Comparison of ENCODE assay signal across 19 cellular contexts in the genomic region with DNA sequence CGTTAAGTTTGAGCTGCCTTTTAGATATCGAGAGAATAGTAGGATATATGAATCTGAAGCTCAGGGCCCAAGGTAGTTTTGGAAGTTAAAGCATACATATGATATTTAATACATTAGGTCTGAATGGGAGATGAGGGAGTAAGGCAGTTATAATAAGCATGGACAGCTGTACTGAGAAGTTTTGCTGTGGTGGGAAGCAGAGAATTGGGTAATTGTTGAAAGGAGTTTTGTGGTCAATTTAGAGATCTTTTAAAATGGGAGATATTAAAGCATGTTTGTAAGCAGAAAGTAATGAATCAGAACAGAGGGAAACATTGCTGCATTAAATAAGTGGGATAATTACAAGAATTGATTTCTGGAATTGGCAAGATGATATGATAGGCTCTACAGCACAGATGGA. TPM values are rescaled to one million over a fixed set of nuclear protein-coding genes. Genes with fewer than 3 reads are reported as not detected.
DNase-seq lines count a peak whose midpoint lies in the region; ATAC-seq, FAIRE-seq and TF ChIP-seq lines count a peak whose summit lies in the region.
"Had no signal": no experiment of that assay in that cellular context is flagged by ENCODE, and none has a peak within 500 bp of the region (broad histone marks: within the 10 kb centered on the region; RNA-seq: fewer than 3 reads in every experiment).

No MANE protein-coding gene starts in this region.

- H3K79me2 ChIP-seq in HepG2 (ENCODE audit: insufficient read depth, low read length) (peaks cover 8% of the 10 kb centered on the region), GM12878 (ENCODE audit: control insufficient read depth, insufficient read depth, low read length) (peaks cover 4% of the 10 kb centered on the region; the same call in 1 of the 2 replicates)

- H3K4me3 ChIP-seq in HepG2 (replicated peaks in 1 of 3; ENCODE audit: insufficient read depth in 1 of 3, low read depth in 2 of 3, low read length in 3 of 3) = no peak overlapping the region
- H3K4me3 ChIP-seq in right lobe of liver = no peak overlapping the region
- H3K4me3 ChIP-seq in GM12878 = no peak overlapping the region
- H3K4me3 ChIP-seq: BLaER1 treated with 17β-estradiol and CSF1 and Interleukin-3, amounts not matched to agents 10 nM and 100 nM had no signal

- H3K36me3 ChIP-seq in HepG2 (replicated peaks in 1 of 2; ENCODE audit: control insufficient read depth in 1 of 2, insufficient read depth in 2 of 2, low read length in 2 of 2) = peaks cover 12 to 61% of the 10 kb centered on the region in 2 experiments
- peaks cover 0 to 37% (median 4%) of the 10 kb centered on the region in 4 donors for H3K36me3 ChIP-seq in right lobe of liver
- peaks cover 9 to 39% of the 10 kb centered on the region in 2 experiments for H3K36me3 ChIP-seq in GM12878 (ENCODE audit: control insufficient read depth in 2 of 2, insufficient read depth in 2 of 2, low read length in 1 of 2)

- H3K9me3 ChIP-seq in HepG2 (ENCODE audit: low read length) (no peaks in the 10 kb centered on the region), right lobe of liver (peaks cover 0 to 2% (median 0%) of the 10 kb centered on the region in 4 donors), GM12878 (replicated peaks; ENCODE audit: control insufficient read depth, insufficient read depth, low read length) (peaks cover 11% of the 10 kb centered on the region)

- POLR2A ChIA-PET in HepG2 (lab: Yijun Ruan, JAX) = interaction anchor here (1.6 kb wide), 1 partner anchor 10 kb away, joined by 4 read pairs; no protein-coding TSS in a partner anchor
- POLR2A ChIA-PET in GM12878 (lab: Charles Lee) = no interaction called here

- H4K20me1 ChIP-seq in HepG2 (ENCODE audit: insufficient read depth, low read length) (no peaks in the 10 kb centered on the region), GM12878 (ENCODE audit: control insufficient read depth, insufficient read depth) (no peaks in the 10 kb centered on the region)

- CTCF ChIA-PET in HepG2 (lab: Yijun Ruan, JAX; ENCODE audit: low intra/inter-chr PET ratio, low total read pairs) = no interaction called here
- CTCF ChIA-PET in GM12878 (lab: Yijun Ruan, JAX) = interaction anchor here (0.8 kb wide), 1 partner anchor 11 kb away, joined by 3 read pairs; no protein-coding TSS in a partner anchor

- DNase-seq in HepG2 (ENCODE audit: low spot score) (no peak), right lobe of liver (no peak), GM12878 (ENCODE audit: low read depth, low spot score) (no peak), myocyte (ENCODE audit: low read depth) (peak; percentile 51), NCI-H2081 treated with DMSO at 0.1 percent for 48 hours (lab: John Stamatoyannopoulos, UW) (no peak), mesenteric fat pad (ENCODE audit: low spot score) (no peak), G401 (ENCODE audit: low spot score) (no peak)
- DNase-seq: ACHN; CD4-positive, alpha-beta memory T cell; COR-L47; DMS153; DMS79 treated with DMSO at 0.1 percent for 48 hours; EL; GDM1; HCEC 1CT; HFFc6 had no signal

- H3K27ac ChIP-seq in HepG2 (ENCODE audit: extremely low read length, insufficient read depth, low read length) = no peak overlapping the region
- no peak overlapping the region for H3K27ac ChIP-seq in right lobe of liver
- H3K27ac ChIP-seq in GM12878 (ENCODE audit: control insufficient read depth, insufficient read depth) = no peak overlapping the region
- H3K27ac ChIP-seq: BLaER1 treated with 17β-estradiol and CSF1 and Interleukin-3, amounts not matched to agents 10 nM and 100 nM; HL-60 had no signal

- TF ChIP-seq POLR2A in HepG2 (IDR thresholded peaks at IDR 0.05; ENCODE audit: insufficient read depth in 1 of 2, low read depth in 2 of 2, low read length in 2 of 2) = no peak
- no peak for TF ChIP-seq POLR2A in right lobe of liver (IDR thresholded peaks at IDR 0.05)
- no peak for TF ChIP-seq POLR2A in GM12878 (IDR thresholded peaks at IDR 0.05; ENCODE audit: low read depth, low read length)

- H3K9ac ChIP-seq in HepG2 (ENCODE audit: insufficient read depth, low read depth, low read length) (no peak overlapping the region), GM12878 (ENCODE audit: control insufficient read depth, insufficient read depth, low read length) (no peak overlapping the region)
- H3K9ac ChIP-seq: BLaER1 treated with 17β-estradiol and CSF1 and Interleukin-3, amounts not matched to agents 10 nM and 100 nM had no signal

- ATAC-seq in HepG2 (no peak), right lobe of liver (no peak), GM12878 (no peak)

- TF ChIP-seq EP300 in HepG2 (IDR thresholded peaks at IDR 0.05; ENCODE audit: low read depth in 2 of 2, low read length in 2 of 2) (no peak), HepG2 (CRISPR knock-in tag; IDR thresholded peaks at IDR 0.05; ENCODE audit: borderline replicate concordance) (no peak), GM12878 (IDR thresholded peaks at IDR 0.05; ENCODE audit: borderline replicate concordance in 1 of 2, control insufficient read depth in 1 of 2, low read depth in 2 of 2, low read length in 2 of 2) (no peak)

- WGBS in HepG2 (ENCODE audit: low lambda C conversion rate) = 100% methylated on average over 2 of the region's 2 CpGs
- WGBS in right lobe of liver (ENCODE audit: insufficient coverage, low coverage, low lambda C conversion rate, missing lambda C conversion rate) = 100% methylated on average over 2 of the region's 2 CpGs
- WGBS in GM12878 (ENCODE audit: insufficient coverage, insufficient replicate concordance, low lambda C conversion rate, missing lambda C conversion rate) = 98% methylated on average over 2 of the region's 2 CpGs

- BruUV-seq in HepG2 (replicated peaks; lab: Mats Ljungman, UMichigan) = TSS peak; percentile 6
- TSS peak; percentile 5 for BruUV-seq in GM12878 (replicated peaks; lab: Mats Ljungman, UMichigan)

- intact Hi-C loops in HepG2 (cut with micrococcal nuclease; ENCODE audit: unreplicated experiment) (no loop called here), right lobe of liver (cut with DNase I) (loop anchor here in 1 of 2 donors (10.0 kb wide), 1 partner anchor 48 kb away; no protein-coding TSS in a partner anchor), GM12878 (cut with micrococcal nuclease; ENCODE audit: unreplicated experiment) (no loop called here)

- RAD21 ChIA-PET in GM12878 (lab: Charles Lee; ENCODE audit: unreplicated experiment) = no interaction called here

- H3K4me1 ChIP-seq in HepG2 (ENCODE audit: insufficient read depth, low read length) (no peaks in the 10 kb centered on the region), right lobe of liver (no peaks in the 10 kb centered on the region), GM12878 (ENCODE audit: control insufficient read depth, insufficient read depth, low read length) (no peaks in the 10 kb centered on the region)
- H3K4me1 ChIP-seq: BLaER1 treated with 17β-estradiol and CSF1 and Interleukin-3, amounts not matched to agents 10 nM and 100 nM had no signal

- FAIRE-seq in HepG2 (lab: Jason Lieb, UNC) (no peak), GM12878 (lab: Jason Lieb, UNC) (no peak)
- FAIRE-seq: D721Med had no signal

- in situ Hi-C loops in HepG2 (cut with HindIII; ENCODE audit: extremely low pct_ligation_motif_present, low pct_unique_long_range_greater_than_20kb) (no loop called here), GM12878 (cut with MboI) (no loop called here), G401 (cut with HindIII; ENCODE audit: low sequenced_read_pairs) (no loop called here)

- H2AFZ ChIP-seq in HepG2 (ENCODE audit: low read length) (no peak overlapping the region), GM12878 (ENCODE audit: control insufficient read depth, low read depth, low read length) (no peak overlapping the region)

- TF ChIP-seq CTCF in HepG2 (CRISPR knock-in tag; IDR thresholded peaks at IDR 0.05) (no peak), right lobe of liver (IDR thresholded peaks at IDR 0.05) (no peak), GM12878 (IDR thresholded peaks at IDR 0.05 in 2 of 3, conservative IDR thresholded peaks at IDR 0.05 in 1 of 3; ENCODE audit: control insufficient read depth in 2 of 3, extremely low read depth in 1 of 3, insufficient read depth in 1 of 3, low read depth in 3 of 3, low read length in 3 of 3) (no peak)

- SMC1A ChIA-PET in GM12878 (lab: Charles Lee; ENCODE audit: uncharacterized antibody, unreplicated experiment) = interaction anchor here (0.9 to 1.3 kb wide), 4 partner anchors 10 to 234 kb away, joined by 3 to 4 read pairs (median 3); no protein-coding TSS in a partner anchor

- H3K27me3 ChIP-seq in HepG2 (ENCODE audit: control insufficient read depth in 1 of 2, insufficient read depth in 2 of 2, low read length in 2 of 2) = no peaks in the 10 kb centered on the region; a peak in 1 of 5 replicates
- H3K27me3 ChIP-seq in right lobe of liver = no peaks in the 10 kb centered on the region
- H3K27me3 ChIP-seq in GM12878 (replicated peaks in 1 of 2; ENCODE audit: control insufficient read depth in 2 of 2, insufficient read depth in 2 of 2, low read length in 1 of 2) = no peaks in the 10 kb centered on the region
- H3K27me3 ChIP-seq: BLaER1 treated with 17β-estradiol and CSF1 and Interleukin-3, amounts not matched to agents 10 nM and 100 nM had no signal

- H3K4me2 ChIP-seq in HepG2 (ENCODE audit: low read depth, low read length) = no peak overlapping the region
- H3K4me2 ChIP-seq in GM12878 (ENCODE audit: control insufficient read depth, insufficient read depth) = no peak overlapping the region
- H3K4me2 ChIP-seq: BLaER1 treated with 17β-estradiol and CSF1 and Interleukin-3, amounts not matched to agents 10 nM and 100 nM had no signal

- TF ChIP-seq RAD21 in HepG2 (CRISPR knock-in tag; IDR thresholded peaks at IDR 0.05) = no peak
- TF ChIP-seq RAD21 in GM12878 (IDR thresholded peaks at IDR 0.05; ENCODE audit: insufficient read depth, low read depth, low read length) = no peak

RNA-seq across cellular contexts. Expression of a gene that starts 21.3 kb away (rescaled TPM):
- total RNA-seq in HepG2 (2016; rRNA removed; fragmentation: Illumina TruSeq; extraction: Trizol) = 25.2 and 35.1 TPM in 2 replicates
- 4.1 and 5.1 TPM in 2 replicates for total RNA-seq in HepG2 (2016; cell fraction: cytosol; rRNA removed; fragmentation: Illumina TruSeq; extraction: Trizol; ENCODE audit: low read depth)
- 26.1 and 35.7 TPM in 2 replicates for total RNA-seq in HepG2 (2016; cell fraction: insoluble cytoplasmic fraction; rRNA removed; fragmentation: Illumina TruSeq; extraction: Trizol)
- total RNA-seq in HepG2 (2016; cell fraction: membrane; rRNA removed; fragmentation: Illumina TruSeq; extraction: Trizol) = 9.1 and 10.7 TPM in 2 replicates
- 27.9 and 29.9 TPM in 2 replicates for total RNA-seq in HepG2 (2016; cell fraction: nucleus; rRNA removed; fragmentation: Illumina TruSeq; extraction: Trizol)
- polyA plus RNA-seq in HepG2 (2011; rRNA removed) = 7.4 and 10.3 TPM in 2 replicates
- 2.6 and 4.7 TPM in 2 replicates for polyA plus RNA-seq in HepG2 (2011; cell fraction: cytosol; rRNA removed)
- 5.4 and 7.0 TPM in 2 replicates for polyA plus RNA-seq in HepG2 (2011; cell fraction: nucleus; rRNA removed)
- polyA plus RNA-seq in HepG2 (2012) = 11.9 and 14.4 TPM in 2 replicates
- polyA plus RNA-seq in HepG2 (2016; cell fraction: cytosol; fragmentation: Illumina TruSeq; extraction: Trizol; ENCODE audit: low read depth) = 1.2 and 1.5 TPM in 2 replicates
- 30.1 and 30.9 TPM in 2 replicates for polyA plus RNA-seq in HepG2 (2016; cell fraction: insoluble cytoplasmic fraction; fragmentation: Illumina TruSeq; extraction: Trizol; ENCODE audit: low read depth)
- 3.0 and 3.8 TPM in 2 replicates for polyA plus RNA-seq in HepG2 (2016; cell fraction: membrane; fragmentation: Illumina TruSeq; extraction: Trizol; ENCODE audit: low read depth)
- 36.9 and 38.5 TPM in 2 replicates for polyA plus RNA-seq in HepG2 (2016; cell fraction: nucleus; fragmentation: Illumina TruSeq; extraction: Trizol; ENCODE audit: insufficient read depth, low read depth)
- polyA minus RNA-seq in HepG2 (2011; rRNA and poly(A)+ RNA removed; ENCODE audit: low replicate concordance) = 2.3 and 5.9 TPM in 2 replicates
- polyA minus RNA-seq in HepG2 (2011; cell fraction: cytosol; rRNA and poly(A)+ RNA removed) = 6.1 and 6.8 TPM in 2 replicates
- 33.8 and 36.3 TPM in 2 replicates for polyA minus RNA-seq in HepG2 (2011; cell fraction: nucleus; rRNA and poly(A)+ RNA removed)
- 10 to 100 TPM in 5 of 6 experiments, 1 to 10 TPM in 1; 9.0 to 21.8 (median 14.0) TPM for total RNA-seq in right lobe of liver
- total RNA-seq in GM12878 (2013; cell fraction: nucleolus; rRNA removed) = 102 and 103 TPM in 2 replicates
- total RNA-seq in GM12878 (2014; rRNA removed) = 36.1 and 43.8 TPM in 2 replicates
- total RNA-seq in GM12878 (2014; rRNA removed; fragmentation: Illumina TruSeq; extraction: Trizol) = 44.7 and 47.1 TPM in 2 replicates
- total RNA-seq in GM12878 (2021) = 22.6 and 28.5 TPM in 2 replicates
- polyA plus RNA-seq in GM12878 (2011; ENCODE audit: low read depth) = 8.6 TPM
- 40.2 and 74.6 TPM in 2 replicates for polyA plus RNA-seq in GM12878 (2011; rRNA removed)
- polyA plus RNA-seq in GM12878 (2011; cell fraction: cytosol; rRNA removed) = 7.5 and 8.4 TPM in 2 replicates
- 26.1 and 31.6 TPM in 2 replicates for polyA plus RNA-seq in GM12878 (2011; cell fraction: nucleus; rRNA removed)
- 17.2 and 21.2 TPM in 2 replicates for polyA plus RNA-seq in GM12878 (2012)
- 39.2 and 48.0 TPM in 2 replicates for polyA plus RNA-seq in GM12878 (2014; fragmentation: Illumina TruSeq; extraction: Trizol)
- 10 to 100 TPM; 13.4 to 18.0 TPM for polyA plus RNA-seq in GM12878 (2014; fragmentation: Nextera tagmentation; extraction: Ambion mirVana)
- polyA plus RNA-seq in GM12878 (2014; rRNA removed) = 24.7 and 31.0 TPM in 2 replicates
- polyA plus RNA-seq in GM12878 (2016; fragmentation: Nextera tagmentation; extraction: Ambion mirVana) = 10 to 100 TPM; 48.2 to 49.3 TPM
- polyA minus RNA-seq in GM12878 (2011; rRNA and poly(A)+ RNA removed) = 15.3 and 25.0 TPM in 2 replicates
- polyA minus RNA-seq in GM12878 (2011; cell fraction: cytosol; rRNA and poly(A)+ RNA removed) = 10.3 and 12.6 TPM in 2 replicates
- 20.8 and 33.4 TPM in 2 replicates for polyA minus RNA-seq in GM12878 (2011; cell fraction: nucleus; rRNA and poly(A)+ RNA removed)
- total RNA-seq in myocyte = 40.1 and 40.7 TPM in 2 replicates
- polyA plus RNA-seq in myocyte (2012) = 9.2 TPM
- 23.4 TPM for total RNA-seq in mesenteric fat pad
- total RNA-seq in G401 (2014; rRNA removed; shearing (Covaris generic)) = 26.2 and 28.6 TPM in 2 replicates
